Comparison of ENCODE assay signal across 8 cellular contexts in genomic region chr20:32536861-32537656, GRCh38. TPM values are rescaled to one million over a fixed set of nuclear protein-coding genes. Genes with fewer than 3 reads are reported as not detected.
DNase-seq lines count a peak whose midpoint lies in the region; ATAC-seq and TF ChIP-seq lines count a peak whose summit lies in the region.

No MANE protein-coding gene starts in this region.

- H4K20me1 ChIP-seq in osteoblast (ENCODE audit: insufficient read depth, low read length): no peaks in the 10 kb centered on the region

- CTCF ChIA-PET in WTC11 (lab: Charles Lee): interaction anchor here (0.9 to 1.9 kb wide), 4 partner anchors 14 to 136 kb away, joined by 3 to 8 read pairs (median 4); no protein-coding TSS in a partner anchor

- no peaks in the 10 kb centered on the region for H3K9me3 Mint-ChIP-seq in WTC11
- H3K9me3 Mint-ChIP-seq in mesothelial cell of epicardium: no peaks in the 10 kb centered on the region

- H3K9me3 ChIP-seq in thyroid gland: no peaks in the 10 kb centered on the region
- H3K9me3 ChIP-seq in osteoblast (ENCODE audit: low read depth, low read length): no peaks in the 10 kb centered on the region

- no peak overlapping the region for H3K27ac ChIP-seq in thyroid gland
- no peak overlapping the region for H3K27ac ChIP-seq in osteoblast (ENCODE audit: low read depth, low read length)

- DNase-seq in SIG-M5 treated with dmso at 0.1 percent for 504 hours (lab: John Stamatoyannopoulos, UW; ENCODE audit: unreplicated experiment) (peak; percentile 18), SIG-M5 (lab: John Stamatoyannopoulos, UW) (no peak), NCI-H1417 (lab: John Stamatoyannopoulos, UW) (peak; percentile 92 to 99 (median 98)), WTC11 (ENCODE audit: low spot score) (peak; percentile 42), choroid plexus epithelial cell (ENCODE audit: low read depth) (no peak), mesothelial cell of epicardium (ENCODE audit: low spot score in 2 of 2, unreplicated experiment in 2 of 2) (peak in 1 of 2 experiments; percentile 60), thyroid gland (peak; percentile 82 to 90), osteoblast (ENCODE audit: insufficient read length, low spot score, missing footprints) (no peak)

- H3K27me3 Mint-ChIP-seq in WTC11 (ENCODE audit: low read depth): peaks cover 25% of the 10 kb centered on the region
- H3K27me3 Mint-ChIP-seq in mesothelial cell of epicardium (ENCODE audit: low read depth): no peaks in the 10 kb centered on the region

- POLR2A ChIA-PET in WTC11 (lab: Charles Lee): no interaction called here

- H3K4me3 ChIP-seq in choroid plexus epithelial cell (ENCODE audit: low read depth, low read length): peak overlapping the region; percentile 55
- peak overlapping the region in 1 of 3 donors; percentile 46 for H3K4me3 ChIP-seq in thyroid gland (replicated peaks in 1 of 3)
- no peak overlapping the region for H3K4me3 ChIP-seq in osteoblast (ENCODE audit: insufficient read depth, low read length)

- no peaks in the 10 kb centered on the region for H3K79me2 ChIP-seq in osteoblast (ENCODE audit: insufficient read depth, low read length)

- H3K27me3 ChIP-seq in thyroid gland: no peaks in the 10 kb centered on the region
- peaks cover 16% of the 10 kb centered on the region for H3K27me3 ChIP-seq in osteoblast (ENCODE audit: insufficient read depth, low read length)

- no peak for TF ChIP-seq POLR2A in thyroid gland (IDR thresholded peaks at IDR 0.05)

- no peak; the same call in 1 of the 2 replicates for ATAC-seq in WTC11

- no peak overlapping the region for H2AFZ ChIP-seq in osteoblast (ENCODE audit: low read length)

- H3K4me2 ChIP-seq in osteoblast (ENCODE audit: insufficient read depth, low read length): no peak overlapping the region

- H3K36me3 Mint-ChIP-seq in WTC11: no peaks in the 10 kb centered on the region
- H3K36me3 Mint-ChIP-seq in mesothelial cell of epicardium: no peaks in the 10 kb centered on the region

- H3K4me1 Mint-ChIP-seq in WTC11 (peaks cover 47% of the 10 kb centered on the region), mesothelial cell of epicardium (peaks cover 57% of the 10 kb centered on the region)

- TF ChIP-seq CTCF in WTC11 (IDR thresholded peaks at IDR 0.05): no peak
- no peak for TF ChIP-seq CTCF in choroid plexus epithelial cell (conservative IDR thresholded peaks at IDR 0.05; ENCODE audit: low read depth, low read length)
- no peak for TF ChIP-seq CTCF in mesothelial cell of epicardium (IDR thresholded peaks at IDR 0.05; ENCODE audit: unreplicated experiment)
- no peak for TF ChIP-seq CTCF in thyroid gland (IDR thresholded peaks at IDR 0.05)
- no peak for TF ChIP-seq CTCF in osteoblast (IDR thresholded peaks at IDR 0.05; ENCODE audit: extremely low read depth, low read depth, low read length)

- H3K36me3 ChIP-seq in thyroid gland (no peaks in the 10 kb centered on the region), osteoblast (ENCODE audit: insufficient read depth, low read length) (no peaks in the 10 kb centered on the region)

- intact Hi-C loops in thyroid gland (cut with DNase I): no loop called here

- H3K4me1 ChIP-seq in thyroid gland: peaks cover 0 to 16% of the 10 kb centered on the region in 2 donors
- H3K4me1 ChIP-seq in osteoblast (ENCODE audit: insufficient read depth, low read length): no peaks in the 10 kb centered on the region

- 18 to 21% methylated on average over 8 to 19 of the region's 61 CpGs for whole genome bisulfite sequencing in thyroid gland, 2 donors

- peak overlapping the region; percentile 84 for H3K4me3 Mint-ChIP-seq in WTC11
- peak overlapping the region; percentile 79 for H3K4me3 Mint-ChIP-seq in mesothelial cell of epicardium

- no peak overlapping the region for H3K27ac Mint-ChIP-seq in WTC11
- peak overlapping the region; percentile 99 for H3K27ac Mint-ChIP-seq in mesothelial cell of epicardium

TF ChIP-seq in WTC11, 78 proteins besides CTCF, POLR2A, EP300 and RAD21 (continues in another document):
- TF ChIP-seq ZMAT4 (CRISPR knock-in tag; IDR thresholded peaks at IDR 0.05): no peak
- no peak for TF ChIP-seq ATF6 (CRISPR knock-in tag; IDR thresholded peaks at IDR 0.05)
- TF ChIP-seq AR (CRISPR knock-in tag; IDR thresholded peaks at IDR 0.05): no peak
- TF ChIP-seq CDX4 (CRISPR knock-in tag; IDR thresholded peaks at IDR 0.05; ENCODE audit: borderline replicate concordance): no peak
- no peak for TF ChIP-seq HMGXB4 (CRISPR knock-in tag; IDR thresholded peaks at IDR 0.05)
- no peak for TF ChIP-seq MLX (CRISPR knock-in tag; IDR thresholded peaks at IDR 0.05)

RNA-seq across cellular contexts. Expression of gene NOL4L, which starts 48.1 kb away (rescaled TPM):
- total RNA-seq in WTC11 (2021) (24.0 to 29.0 TPM (median 25.6 TPM) in 3 replicates), mesothelial cell of epicardium (90.6 to 93.7 TPM (median 91.3 TPM) in 3 replicates), thyroid gland (10 to 100 TPM; 18.5 to 29.9 (median 24.8) TPM), osteoblast (5.9 and 6.2 TPM in 2 replicates)

Comparison
In these comparisons a context has a peak if more than half of its experiments do, and no peak if none do; other contexts are left out.
1. DNase-seq: peak in SIG-M5 treated with dmso at 0.1 percent for 504 hours (single experiment), NCI-H1417 (3 of 3), WTC11 (single experiment) and thyroid gland (2 of 2); none in SIG-M5 (single experiment), choroid plexus epithelial cell (single experiment) and osteoblast (single experiment).